ENCODE assay signal across 9 cellular contexts in the genomic region with DNA sequence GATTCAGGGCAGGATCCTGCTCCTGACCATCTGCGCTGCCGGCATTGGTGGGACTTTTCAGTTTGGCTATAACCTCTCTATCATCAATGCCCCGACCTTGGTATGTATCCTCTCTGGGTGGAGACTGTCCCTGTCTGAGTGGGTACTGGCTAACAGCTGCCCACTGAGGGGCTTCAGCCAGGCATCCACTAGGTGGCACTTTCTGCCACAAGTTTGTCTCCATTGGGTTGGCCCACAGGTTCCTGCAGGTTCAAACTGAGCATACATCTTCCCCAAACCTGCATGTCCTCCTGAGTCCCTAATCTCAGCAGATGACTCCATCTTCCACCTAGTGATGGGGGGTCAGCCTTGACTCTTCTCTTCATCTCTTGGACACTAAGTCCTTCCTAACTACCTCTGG. TPM values are rescaled to one million over a fixed set of nuclear protein-coding genes. Genes with fewer than 3 reads are reported as not detected.
DNase-seq lines count a peak whose midpoint lies in the region; ATAC-seq, FAIRE-seq and TF ChIP-seq lines count a peak whose summit lies in the region.
"Had no signal": no experiment of that assay in that cellular context is flagged by ENCODE, and none has a peak within 500 bp of the region (broad histone marks: within the 10 kb centered on the region; RNA-seq: fewer than 3 reads in every experiment).

No MANE protein-coding gene starts in this region.

- TF ChIP-seq POLR2A in H54 (IDR thresholded peaks at IDR 0.05; ENCODE audit: low read depth, low read length): no peak

- H3K36me3 ChIP-seq in lung (ENCODE audit: control insufficient read depth in 2 of 2, insufficient read depth in 2 of 2, low read length in 2 of 2) (no peaks in the 10 kb centered on the region), aorta (ENCODE audit: control insufficient read depth in 1 of 2, insufficient read depth in 2 of 2, low read length in 1 of 2) (no peaks in the 10 kb centered on the region)
- H3K36me3 ChIP-seq in CD8-positive, alpha-beta memory T cell (ENCODE audit: insufficient read depth, low read length): no peaks in the 10 kb centered on the region

- H3K27me3 Mint-ChIP-seq in CD8-positive, alpha-beta memory T cell: no peaks in the 10 kb centered on the region
- H3K27me3 Mint-ChIP-seq: T-cell had no signal

- peak; percentile 82 for TF ChIP-seq CTCF in D721Med (IDR thresholded peaks at IDR 0.05; ENCODE audit: insufficient read depth, missing control alignments)
- TF ChIP-seq CTCF in lung (IDR thresholded peaks at IDR 0.05; ENCODE audit: control extremely low read depth, extremely low read depth): peak; percentile 27

- H3K27ac ChIP-seq in lung (ENCODE audit: low read depth in 1 of 2, low read length in 1 of 2): no peak overlapping the region
- H3K27ac ChIP-seq in aorta (ENCODE audit: low read depth in 1 of 2, low read length in 2 of 2): no peak overlapping the region
- no peak overlapping the region for H3K27ac ChIP-seq in CD8-positive, alpha-beta memory T cell (ENCODE audit: low read depth, low read length)

- ATAC-seq in lung (ENCODE audit: insufficient read depth, low FRiP score) (no peak), GM19324 (IDR thresholded peaks at IDR 0.05; ENCODE audit: low FRiP score, unreplicated experiment) (no peak), aorta (ENCODE audit: low FRiP score) (no peak)
- ATAC-seq: T-cell had no signal

- H3K9me3 ChIP-seq in lung (ENCODE audit: control insufficient read depth in 2 of 2, insufficient read depth in 1 of 2, low read length in 1 of 2): no peaks in the 10 kb centered on the region
- H3K9me3 ChIP-seq in aorta (ENCODE audit: control insufficient read depth, low read length): no peaks in the 10 kb centered on the region
- H3K9me3 ChIP-seq in CD8-positive, alpha-beta memory T cell (ENCODE audit: low read length): no peaks in the 10 kb centered on the region

- peaks cover 12 to 18% (median 16%) of the 10 kb centered on the region in 3 donors for H3K4me1 Mint-ChIP-seq in CD8-positive, alpha-beta memory T cell

- intact Hi-C loops in aorta (cut with DNase I): loop anchor here in 1 of 2 donors (10.0 kb wide), 1 partner anchor 93 kb away; no protein-coding TSS in a partner anchor

- FAIRE-seq in D721Med (lab: Jason Lieb, UNC) (no peak), H54 (lab: Jason Lieb, UNC) (no peak)

- DNase-seq in D721Med (ENCODE audit: insufficient read length, low spot score): no peak
- peak; percentile 35 for DNase-seq in H54 (ENCODE audit: insufficient read length, low spot score)
- DNase-seq in NCI-H69 (lab: John Stamatoyannopoulos, UW): peak; percentile 74
- DNase-seq in amniotic stem cell (lab: John Stamatoyannopoulos, UW): peak; percentile 9
- peak; percentile 45 for DNase-seq in lung (ENCODE audit: low spot score)
- no peak for DNase-seq in aorta
- no peak for DNase-seq in CD8-positive, alpha-beta memory T cell

- H3K4me3 ChIP-seq in lung (no peak overlapping the region), aorta (ENCODE audit: low read length in 2 of 2) (no peak overlapping the region)
- H3K4me3 ChIP-seq in CD8-positive, alpha-beta memory T cell (ENCODE audit: low read length): no peak overlapping the region

- POLR2A ChIA-PET in CD8-positive, alpha-beta memory T cell (lab: Charles Lee): no interaction called here

- H3K4me3 Mint-ChIP-seq in CD8-positive, alpha-beta memory T cell: peak overlapping the region in 1 of 7 donors; percentile 55
- H3K4me3 Mint-ChIP-seq: T-cell had no signal

- H3K27me3 ChIP-seq in lung (ENCODE audit: control insufficient read depth, insufficient read depth) (no peaks in the 10 kb centered on the region), aorta (ENCODE audit: control insufficient read depth in 1 of 2, insufficient read depth in 2 of 2, low read length in 1 of 2) (no peaks in the 10 kb centered on the region)
- no peaks in the 10 kb centered on the region for H3K27me3 ChIP-seq in CD8-positive, alpha-beta memory T cell (ENCODE audit: insufficient read depth, low read length, poor library complexity, severe bottlenecking)

- peaks cover 9 to 14% (median 12%) of the 10 kb centered on the region in 3 donors for H3K36me3 Mint-ChIP-seq in CD8-positive, alpha-beta memory T cell

- no peaks in the 10 kb centered on the region for H3K4me1 ChIP-seq in lung (ENCODE audit: control insufficient read depth in 2 of 2, insufficient read depth in 2 of 2, low read length in 2 of 2)
- H3K4me1 ChIP-seq in aorta (ENCODE audit: control insufficient read depth in 1 of 2, insufficient read depth in 2 of 2, low read length in 2 of 2): no peaks in the 10 kb centered on the region
- peaks cover 13% of the 10 kb centered on the region for H3K4me1 ChIP-seq in CD8-positive, alpha-beta memory T cell (ENCODE audit: insufficient read depth, low read length)

- H3K9me3 Mint-ChIP-seq in CD8-positive, alpha-beta memory T cell: no peaks in the 10 kb centered on the region
- H3K9me3 Mint-ChIP-seq: T-cell had no signal

- peak overlapping the region in 3 of 8 donors; percentile 21 to 33 (median 24) for H3K27ac Mint-ChIP-seq in CD8-positive, alpha-beta memory T cell
- H3K27ac Mint-ChIP-seq: T-cell had no signal

- CTCF ChIA-PET in CD8-positive, alpha-beta memory T cell (lab: Charles Lee): interaction anchor here (1.2 to 2.0 kb wide), 3 partner anchors 11 to 32 kb away, joined by 4 to 6 read pairs (median 5); a partner anchor contains a TSS

- 81% methylated on average over 3 of the region's 3 CpGs for WGBS in lung, 2 donors
- WGBS in aorta, 2 donors: 78% methylated on average over 3 of the region's 3 CpGs

RNA-seq across cellular contexts. Expression of a gene that starts 4.4 kb away (rescaled TPM):
- total RNA-seq in lung (10 to 100 TPM; 11.1 to 14.1 TPM), aorta (10 to 100 TPM in 1 of 2 donors, 1 to 10 TPM in 1; 4.8 to 14.4 TPM)
- polyA plus RNA-seq in lung (1 to 10 TPM; 3.9 to 9.6 TPM), aorta (10 to 100 TPM; 16.7 TPM)
- total RNA-seq in CD8-positive, alpha-beta memory T cell: 1 to 10 TPM; 7.1 to 9.0 TPM
- polyA plus RNA-seq in CD8-positive, alpha-beta memory T cell: 5.2 TPM

RNA-seq across cellular contexts. Expression of a gene that starts 23.3 kb away (rescaled TPM):
- total RNA-seq in lung: 10 to 100 TPM in 1 of 2 donors, 1 to 10 TPM in 1; 6.1 to 15.1 TPM
- polyA plus RNA-seq in lung: 1 to 10 TPM; 6.7 to 8.4 TPM
- 1 to 10 TPM; 1.9 to 3.9 TPM for total RNA-seq in aorta
- 1 to 10 TPM; 1.4 to 6.1 TPM for polyA plus RNA-seq in aorta
- 1 to 10 TPM; 5.4 to 5.8 TPM for total RNA-seq in CD8-positive, alpha-beta memory T cell
- polyA plus RNA-seq in CD8-positive, alpha-beta memory T cell: 0.28 TPM

RNA-seq across cellular contexts. Expression of a gene that starts 32.1 kb away (rescaled TPM):
- total RNA-seq in lung (100 to 1,000 TPM in 1 of 2 donors, 10 to 100 TPM in 1; 71.8 to 751 TPM), aorta (100 to 1,000 TPM; 278 to 316 TPM)
- polyA plus RNA-seq in lung (100 to 1,000 TPM; 850 to 887 TPM), aorta (100 to 1,000 TPM; 362 to 373 TPM)
- 100 to 1,000 TPM; 804 to 830 TPM for total RNA-seq in CD8-positive, alpha-beta memory T cell
- polyA plus RNA-seq in CD8-positive, alpha-beta memory T cell: 1,220 TPM

Comparison
In these comparisons a context has a peak if more than half of its experiments do, and no peak if none do; other contexts are left out.
1. DNase-seq: peak in H54 (single experiment), NCI-H69 (single experiment), amniotic stem cell (single experiment) and lung (single experiment); none in D721Med (single experiment), aorta (0 of 2) and CD8-positive, alpha-beta memory T cell (0 of 5).